ENCODE assay signal across 18 cellular contexts in the genomic region with DNA sequence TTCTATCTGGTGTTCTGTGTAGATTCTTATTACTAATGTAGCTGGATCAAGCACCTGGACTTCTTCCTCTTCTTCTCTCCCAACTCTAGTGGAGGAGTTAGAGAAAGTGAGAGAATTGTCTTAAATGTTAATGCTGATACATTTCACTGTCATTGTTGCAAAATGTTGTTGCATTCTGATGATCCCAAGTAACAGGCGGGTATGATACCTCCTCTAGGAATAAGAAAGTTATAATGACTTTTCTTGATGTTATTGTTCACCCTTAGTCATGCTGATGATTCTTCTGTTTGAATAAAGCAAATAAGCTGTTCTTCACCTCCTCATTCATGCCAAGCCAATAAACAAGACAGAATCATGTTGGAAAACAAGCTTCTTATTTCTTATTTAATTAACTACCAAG. TPM values are rescaled to one million over a fixed set of nuclear protein-coding genes. Genes with fewer than 3 reads are reported as not detected.
A peak's percentile ranks its signal among the peaks of the same experiment; 100 is the strongest.
DNase-seq lines count a peak whose midpoint lies in the region; ATAC-seq, FAIRE-seq and TF ChIP-seq lines count a peak whose summit lies in the region.
"Had no signal": no experiment of that assay in that cellular context is flagged by ENCODE, and none has a peak within 500 bp of the region (broad histone marks: within the 10 kb centered on the region; RNA-seq: fewer than 3 reads in every experiment).

No MANE protein-coding gene starts in this region.

- no peaks in the 10 kb centered on the region for H4K20me1 ChIP-seq in GM23248 (ENCODE audit: insufficient read depth)
- H4K20me1 ChIP-seq in astrocyte (ENCODE audit: insufficient read depth, low read length), result no peaks in the 10 kb centered on the region

- H3K4me2 ChIP-seq in GM23248 (ENCODE audit: unreplicated experiment), result no peak overlapping the region
- no peak overlapping the region for H3K4me2 ChIP-seq in astrocyte (ENCODE audit: low read length)

- no peak for ATAC-seq in right cardiac atrium
- no peak for ATAC-seq in HG03196 (IDR thresholded peaks at IDR 0.05; ENCODE audit: unreplicated experiment)
- ATAC-seq: CD8-positive, alpha-beta T cell had no signal

- H3K4me1 ChIP-seq in cardiac muscle cell (ENCODE audit: low read depth) (peaks cover 51% of the 10 kb centered on the region), right cardiac atrium (ENCODE audit: control insufficient read depth, insufficient read depth, low read length) (no peaks in the 10 kb centered on the region), GM23248 (ENCODE audit: insufficient read depth) (no peaks in the 10 kb centered on the region), astrocyte (ENCODE audit: insufficient read depth, low read length) (no peaks in the 10 kb centered on the region), muscle layer of duodenum (ENCODE audit: control insufficient read depth in 1 of 2, insufficient read depth in 2 of 2, low read length in 2 of 2) (peaks cover 0 to 13% of the 10 kb centered on the region in 2 donors)

- intact Hi-C loops in right cardiac atrium (cut with DNase I), result loop anchor here in 1 of 4 donors (10.0 kb wide), 1 partner anchor 207 kb away; no protein-coding TSS in a partner anchor

- TF ChIP-seq CTCF in cardiac muscle cell (IDR thresholded peaks at IDR 0.05; ENCODE audit: low read depth, low read length), result no peak
- TF ChIP-seq CTCF in astrocyte (IDR thresholded peaks at IDR 0.05; ENCODE audit: insufficient read depth, low read depth, low read length), result no peak

- no peaks in the 10 kb centered on the region for H3K79me2 ChIP-seq in GM23248 (ENCODE audit: insufficient read depth)
- no peaks in the 10 kb centered on the region for H3K79me2 ChIP-seq in astrocyte (ENCODE audit: insufficient read depth, low read length)

- H3K4me3 Mint-ChIP-seq in astrocyte (ENCODE audit: unreplicated experiment), result no peak overlapping the region
- H3K4me3 Mint-ChIP-seq: CD14-positive monocyte; CD8-positive, alpha-beta T cell; IgD-negative memory B cell had no signal

- no peak overlapping the region for H3K9ac ChIP-seq in GM23248
- H3K9ac ChIP-seq in astrocyte (ENCODE audit: low read length), result no peak overlapping the region

- H3K9me3 ChIP-seq in cardiac muscle cell (ENCODE audit: low read depth) (no peaks in the 10 kb centered on the region), right cardiac atrium (ENCODE audit: control insufficient read depth, low read length) (no peaks in the 10 kb centered on the region), GM23248 (ENCODE audit: low read depth) (no peaks in the 10 kb centered on the region), astrocyte (ENCODE audit: insufficient read depth, low read depth, low read length) (no peaks in the 10 kb centered on the region), muscle layer of duodenum (ENCODE audit: control insufficient read depth in 1 of 2, low read length in 2 of 2) (no peaks in the 10 kb centered on the region)

- H3K27me3 Mint-ChIP-seq in astrocyte (ENCODE audit: low read depth, unreplicated experiment), result peaks cover 21% of the 10 kb centered on the region
- H3K27me3 Mint-ChIP-seq: IgD-negative memory B cell had no signal

- H3K36me3 ChIP-seq in cardiac muscle cell (peaks cover 5% of the 10 kb centered on the region), GM23248 (ENCODE audit: low read depth) (no peaks in the 10 kb centered on the region), astrocyte (ENCODE audit: insufficient read depth, low read length) (no peaks in the 10 kb centered on the region), muscle layer of duodenum (ENCODE audit: control insufficient read depth in 1 of 2, insufficient read depth in 2 of 2, low read length in 2 of 2) (no peaks in the 10 kb centered on the region)

- H3K36me3 Mint-ChIP-seq in astrocyte (ENCODE audit: low read depth, unreplicated experiment), result no peaks in the 10 kb centered on the region
- H3K36me3 Mint-ChIP-seq: CD14-positive monocyte; CD8-positive, alpha-beta T cell; IgD-negative memory B cell had no signal

- no peaks in the 10 kb centered on the region for H3K9me2 ChIP-seq in GM23248 (ENCODE audit: insufficient read depth)

- in situ Hi-C loops in GM23248 (cut with MboI), result no loop called here

- no peaks in the 10 kb centered on the region for H3K4me1 Mint-ChIP-seq in astrocyte (ENCODE audit: low read depth, unreplicated experiment)
- H3K4me1 Mint-ChIP-seq: CD14-positive monocyte, IgD-negative memory B cell had no signal

- DNase-seq in cardiac muscle cell (ENCODE audit: low read depth in 1 of 2, low spot score in 1 of 2) (no peak), right cardiac atrium (no peak), GM23248 (peak; percentile 10), astrocyte (ENCODE audit: low read depth) (peak; percentile 5)
- no peak for DNase-seq in activated effector memory CD4-positive, alpha-beta T cell treated with anti-CD3 and anti-CD28 coated beads, Interleukin-2, amount 50 U/mL, for 16 hours
- DNase-seq: CD8-positive, alpha-beta T cell; COR-L47; DND-41; GDM1 had no signal

- peaks cover 4% of the 10 kb centered on the region; the same call in 1 of the 2 replicates for H3F3A ChIP-seq in GM23248 (ENCODE audit: insufficient read depth)

- no peak overlapping the region for H3K27ac Mint-ChIP-seq in astrocyte (ENCODE audit: unreplicated experiment)
- H3K27ac Mint-ChIP-seq: CD14-positive monocyte; CD8-positive, alpha-beta T cell; IgD-negative memory B cell had no signal

- H3K27ac ChIP-seq in cardiac muscle cell (peak overlapping the region; percentile 21), right cardiac atrium (ENCODE audit: low read length) (no peak overlapping the region), GM23248 (no peak overlapping the region), astrocyte (ENCODE audit: low read depth, low read length) (no peak overlapping the region), muscle layer of duodenum (ENCODE audit: low read length) (peak overlapping the region; percentile 5)
- H3K27ac ChIP-seq: 22Rv1 had no signal

- WGBS in right cardiac atrium, result 85% methylated on average over 1 of the region's 1 CpG
- WGBS in GM23248 (ENCODE audit: low coverage in 1 of 2, low lambda C conversion rate in 2 of 2, missing lambda C conversion rate in 2 of 2), 2 experiments, result 79 to 82% methylated on average over 1 of the region's 1 CpG

- H3K27me3 ChIP-seq in cardiac muscle cell (no peaks in the 10 kb centered on the region), right cardiac atrium (ENCODE audit: control insufficient read depth, insufficient read depth) (no peaks in the 10 kb centered on the region), GM23248 (replicated peaks; ENCODE audit: insufficient read depth) (no peaks in the 10 kb centered on the region), astrocyte (ENCODE audit: insufficient read depth, low read length) (no peaks in the 10 kb centered on the region), muscle layer of duodenum (ENCODE audit: low read depth, low read length) (no peaks in the 10 kb centered on the region)

- no peaks in the 10 kb centered on the region for H3K9me3 Mint-ChIP-seq in astrocyte (ENCODE audit: unreplicated experiment)
- H3K9me3 Mint-ChIP-seq: CD14-positive monocyte; CD8-positive, alpha-beta T cell had no signal

- H3K4me3 ChIP-seq in cardiac muscle cell (no peak overlapping the region), right cardiac atrium (ENCODE audit: low read length) (no peak overlapping the region), GM23248 (no peak overlapping the region), astrocyte (ENCODE audit: insufficient read depth, low read depth, low read length) (no peak overlapping the region), muscle layer of duodenum (ENCODE audit: low read depth in 1 of 2, low read length in 2 of 2) (no peak overlapping the region)

- FAIRE-seq in astrocyte (lab: Jason Lieb, UNC), result no peak
- FAIRE-seq: D721Med, GM19239, H54 had no signal

- H2AFZ ChIP-seq in GM23248, result no peak overlapping the region
- H2AFZ ChIP-seq in astrocyte (ENCODE audit: low read depth, low read length), result no peak overlapping the region

RNA-seq across cellular contexts. Expression of gene CHRM2, which starts 9.1 kb away (rescaled TPM):
- total RNA-seq in cardiac muscle cell (75.3 and 79.8 TPM in 2 replicates), right cardiac atrium (100 to 1,000 TPM in 2 of 4 donors, 10 to 100 TPM in 2; 50.3 to 140 (median 104) TPM), astrocyte (not detected in 2 replicates)
- polyA plus RNA-seq in cardiac muscle cell (25.3 and 37.5 TPM in 2 replicates), right cardiac atrium (38.1 TPM), GM23248 (2016; fragmentation: Nextera tagmentation; extraction: Ambion mirVana) (1.8 TPM in 2 replicates)
- 3.7 and 5.2 TPM in 2 replicates for total RNA-seq in GM23248 (2014; rRNA removed; shearing (Covaris generic))
- total RNA-seq: CD8-positive, alpha-beta T cell; HT-29 had no signal
- polyA plus RNA-seq: CD14-positive monocyte, IgD-negative memory B cell had no signal

Comparison
In these comparisons a context has a peak if more than half of its experiments do, and no peak if none do; other contexts are left out.
1. H3K27ac ChIP-seq: peak in cardiac muscle cell (single experiment) and muscle layer of duodenum (single experiment); none in right cardiac atrium (single experiment), GM23248 (single experiment) and astrocyte (single experiment).
2. DNase-seq: peak in GM23248 (single experiment) and astrocyte (single experiment); none in cardiac muscle cell (0 of 2), right cardiac atrium (0 of 3) and activated effector memory CD4-positive, alpha-beta T cell treated with anti-CD3 and anti-CD28 coated beads, Interleukin-2, amount 50 U/mL, for 16 hours (single experiment).